ENCODE assay signal across 9 cellular contexts in the genomic region with DNA sequence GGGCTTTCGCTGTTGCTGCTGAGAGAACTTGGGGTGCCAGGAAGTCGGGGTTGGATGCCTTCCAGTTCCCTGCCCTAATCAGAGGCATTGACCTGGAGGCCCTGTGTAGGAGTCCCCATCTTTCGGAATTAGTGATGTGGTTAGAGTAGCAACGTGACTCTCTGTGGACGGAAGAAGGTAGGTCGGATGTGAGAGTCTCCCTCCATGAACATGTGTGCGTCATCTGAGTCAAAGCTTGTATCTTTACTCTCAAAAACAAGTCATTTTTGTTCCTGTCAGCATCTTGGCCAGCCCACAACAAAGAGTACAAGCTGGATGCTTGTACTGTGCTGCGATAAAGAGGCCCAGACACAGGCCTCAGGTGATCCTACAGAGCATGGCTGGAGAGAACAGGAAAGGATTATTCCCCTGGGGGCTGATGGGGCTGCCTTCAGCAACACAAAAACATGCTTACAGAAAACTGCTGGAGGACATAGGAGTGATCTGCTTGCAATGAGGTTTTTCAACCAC. TPM values are rescaled to one million over a fixed set of nuclear protein-coding genes. Genes with fewer than 3 reads are reported as not detected.
A peak's percentile ranks its signal among the peaks of the same experiment; 100 is the strongest.
DNase-seq lines count a peak whose midpoint lies in the region; ATAC-seq and TF ChIP-seq lines count a peak whose summit lies in the region.
"Had no signal": no experiment of that assay in that cellular context is flagged by ENCODE, and none has a peak within 500 bp of the region (broad histone marks: within the 10 kb centered on the region; RNA-seq: fewer than 3 reads in every experiment).

No MANE protein-coding gene starts in this region.

- H3K36me3 ChIP-seq in Caco-2 (ENCODE audit: control insufficient read depth, insufficient read depth, low read length) = no peaks in the 10 kb centered on the region
- H3K36me3 ChIP-seq in prostate gland = no peaks in the 10 kb centered on the region

- DNase-seq in activated T-cell treated with anti-CD3 and anti-CD28 coated beads for 24 hours (ENCODE audit: low read depth) = peak; percentile 71
- peak; percentile 85 for DNase-seq in stimulated activated CD4-positive, alpha-beta T cell treated with anti-CD3 and anti-CD28 coated beads, Interleukin-1b, Interleukin-23, amount 100 ng/mL, for 48 hours
- DNase-seq in Caco-2 = no peak
- DNase-seq in type B pancreatic cell (ENCODE audit: extremely low spot score, unreplicated experiment) = no peak
- no peak for DNase-seq in prostate gland (ENCODE audit: low spot score)
- DNase-seq in amygdala (lab: John Stamatoyannopoulos, UW) = no peak

- intact Hi-C loops in Caco-2 (cut with micrococcal nuclease; ENCODE audit: unreplicated experiment) (no loop called here), prostate gland (cut with DNase I) (loop anchor here (10.0 kb wide), 1 partner anchor 168 kb away; the partner anchor contains the start of gene DYRK3)

- H3K27ac ChIP-seq in prostate gland = no peak overlapping the region

- ATAC-seq in GM19468 (IDR thresholded peaks at IDR 0.05; ENCODE audit: extremely low read depth, unreplicated experiment) (peak; percentile 78), HG03457 (IDR thresholded peaks at IDR 0.05; ENCODE audit: unreplicated experiment) (peak; percentile 90)
- ATAC-seq: Panc1 had no signal

- POLR2A ChIA-PET in Caco-2 (lab: Charles Lee) = no interaction called here

- CTCF ChIA-PET in Caco-2 (lab: Charles Lee) = interaction anchor here (0.8 kb wide), 1 partner anchor 68 kb away, joined by 3 read pairs; no protein-coding TSS in a partner anchor

- H3K27me3 Mint-ChIP-seq in Caco-2 (ENCODE audit: insufficient read depth, unreplicated experiment) (no peaks in the 10 kb centered on the region), type B pancreatic cell (peaks cover 25% of the 10 kb centered on the region)

- 85% methylated on average over 8 of the region's 8 CpGs for WGBS in prostate gland

- no peaks in the 10 kb centered on the region for H3K9me3 Mint-ChIP-seq in Caco-2 (ENCODE audit: unreplicated experiment)
- H3K9me3 Mint-ChIP-seq in type B pancreatic cell = no peaks in the 10 kb centered on the region

- no peak overlapping the region for H3K4me3 ChIP-seq in Caco-2 (ENCODE audit: low read depth, low read length)
- H3K4me3 ChIP-seq in prostate gland = no peak overlapping the region

- no peaks in the 10 kb centered on the region for H3K4me1 ChIP-seq in Caco-2
- H3K4me1 ChIP-seq in prostate gland (replicated peaks) = no peaks in the 10 kb centered on the region

- H3K4me1 Mint-ChIP-seq in Caco-2 (ENCODE audit: low read depth, unreplicated experiment) = peaks cover 6% of the 10 kb centered on the region
- H3K4me1 Mint-ChIP-seq in type B pancreatic cell (ENCODE audit: unreplicated experiment) = peaks cover 14% of the 10 kb centered on the region

- no peaks in the 10 kb centered on the region for H3K36me3 Mint-ChIP-seq in Caco-2 (ENCODE audit: insufficient read depth, unreplicated experiment)
- H3K36me3 Mint-ChIP-seq in type B pancreatic cell = no peaks in the 10 kb centered on the region

- no peak for TF ChIP-seq CTCF in Caco-2 (IDR thresholded peaks at IDR 0.05; ENCODE audit: insufficient read depth in 1 of 2, low read depth in 1 of 2, low read length in 1 of 2, severe bottlenecking in 1 of 2, unreplicated experiment in 1 of 2)
- no peak for TF ChIP-seq CTCF in type B pancreatic cell (conservative IDR thresholded peaks at IDR 0.05)
- no peak for TF ChIP-seq CTCF in prostate gland (IDR thresholded peaks at IDR 0.05)

- H3K27me3 ChIP-seq in Caco-2 (replicated peaks; ENCODE audit: control insufficient read depth, insufficient read depth, low read length) (no peaks in the 10 kb centered on the region), prostate gland (replicated peaks; ENCODE audit: insufficient read depth) (no peaks in the 10 kb centered on the region)

- no TSS peak for BruUV-seq in Caco-2 (replicated peaks; lab: Mats Ljungman, UMichigan)

- H3K4me3 Mint-ChIP-seq in Caco-2 (ENCODE audit: unreplicated experiment) (no peak overlapping the region), type B pancreatic cell (no peak overlapping the region)

- H3K9me3 ChIP-seq in Caco-2 (no peaks in the 10 kb centered on the region), prostate gland (no peaks in the 10 kb centered on the region)

- H3K27ac Mint-ChIP-seq in Caco-2 (ENCODE audit: unreplicated experiment) (no peak overlapping the region), type B pancreatic cell (no peak overlapping the region)

- no peak for TF ChIP-seq POLR2A in prostate gland (IDR thresholded peaks at IDR 0.05)

RNA-seq across cellular contexts. Expression of gene IL10, which starts 31.0 kb away (rescaled TPM):
- not detected in 2 replicates for total RNA-seq in Caco-2 (2022)
- total RNA-seq in type B pancreatic cell (ENCODE audit: low replicate concordance) = not detected in 2 replicates
- not detected for total RNA-seq in prostate gland

RNA-seq across cellular contexts. Expression of gene IL19, which starts 32.7 kb away (rescaled TPM):
- total RNA-seq in Caco-2 (2022) (not detected in 2 replicates), type B pancreatic cell (ENCODE audit: low replicate concordance) (not detected in 2 replicates), prostate gland (not detected)

Comparison
In these comparisons a context has a peak if more than half of its experiments do, and no peak if none do; other contexts are left out.
1. DNase-seq: peak in activated T-cell treated with anti-CD3 and anti-CD28 coated beads for 24 hours (single experiment) and stimulated activated CD4-positive, alpha-beta T cell treated with anti-CD3 and anti-CD28 coated beads, Interleukin-1b, Interleukin-23, amount 100 ng/mL, for 48 hours (single experiment); none in Caco-2 (0 of 2), type B pancreatic cell (single experiment), prostate gland (single experiment) and amygdala (0 of 56).